Comparison of ENCODE assay signal across 8 cellular contexts in the genomic region with DNA sequence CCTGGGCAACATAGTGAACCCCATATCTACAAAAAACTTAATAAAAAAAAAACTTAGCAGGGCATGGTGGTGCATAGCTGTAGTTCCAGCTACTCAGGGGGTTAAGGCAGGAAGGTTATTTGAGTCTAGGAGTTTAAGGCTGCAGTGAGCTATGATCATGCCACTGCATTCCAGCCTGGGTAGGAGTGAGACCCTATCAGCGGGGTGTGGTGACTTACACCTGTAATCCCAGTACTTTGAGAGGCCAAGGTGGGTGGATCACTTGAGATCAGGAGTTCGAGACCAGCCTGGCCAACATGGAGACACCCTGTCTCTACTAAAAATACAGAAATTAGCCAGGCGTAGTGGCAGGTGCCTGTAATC.
DNase-seq lines count a peak whose midpoint lies in the region; ATAC-seq, FAIRE-seq and TF ChIP-seq lines count a peak whose summit lies in the region.
"Not testable (repeated sequence)": the region's sequence is repeated elsewhere in the genome, so short reads cannot be mapped to it uniquely, and the experiment has no call there.

No MANE protein-coding gene starts in this region.

- CTCF ChIA-PET in Caco-2 (lab: Charles Lee); HepG2 (lab: Yijun Ruan, JAX; ENCODE audit: low intra/inter-chr PET ratio, low total read pairs): not testable (repeated sequence)

- H3K4me3 Mint-ChIP-seq in Caco-2 (ENCODE audit: unreplicated experiment), result peak overlapping the region; percentile 67
- not testable (repeated sequence) for H3K4me3 Mint-ChIP-seq in nephron progenitor cell

- H3K9ac ChIP-seq in HepG2 (ENCODE audit: insufficient read depth, low read depth, low read length), result peak overlapping the region; percentile 76
- not testable (repeated sequence) for H3K9ac ChIP-seq in mesendoderm (ENCODE audit: low read length)

- H3K4me2 ChIP-seq in HepG2 (ENCODE audit: low read depth, low read length), result peak overlapping the region; percentile 58
- H3K4me2 ChIP-seq in mesendoderm (ENCODE audit: low read length), result not testable (repeated sequence)

- POLR2A ChIA-PET in Caco-2 (lab: Charles Lee), result not testable (repeated sequence)
- POLR2A ChIA-PET in HepG2 (lab: Yijun Ruan, JAX), result interaction anchor here (0.9 to 2.0 kb wide), 6 partner anchors 9 to 235 kb away, joined by 5 to 13 read pairs (median 7); a partner anchor contains a TSS

- H3K27me3 Mint-ChIP-seq in Caco-2 (ENCODE audit: insufficient read depth, unreplicated experiment); nephron progenitor cell (ENCODE audit: low read depth, poor library complexity): not testable (repeated sequence)

- in situ Hi-C loops in HepG2 (cut with HindIII; ENCODE audit: extremely low pct_ligation_motif_present, low pct_unique_long_range_greater_than_20kb), result loop anchor here (5.0 kb wide), 1 partner anchor 65 kb away; a partner anchor contains a TSS

- not testable (repeated sequence) for H4K8ac ChIP-seq in mesendoderm (ENCODE audit: low read depth, low read length)

- H3K56ac ChIP-seq in mesendoderm (ENCODE audit: low read length), result not testable (repeated sequence)

- peaks cover 41% of the 10 kb centered on the region for H3K9me3 Mint-ChIP-seq in Caco-2 (ENCODE audit: unreplicated experiment)
- not testable (repeated sequence) for H3K9me3 Mint-ChIP-seq in nephron progenitor cell

- not testable (repeated sequence) for H3K79me2 ChIP-seq in HepG2 (ENCODE audit: insufficient read depth, low read length); mesendoderm (ENCODE audit: control insufficient read depth, insufficient read depth, low read length)

- H3K36me3 Mint-ChIP-seq in Caco-2 (ENCODE audit: insufficient read depth, unreplicated experiment), result peaks cover 22% of the 10 kb centered on the region
- H3K36me3 Mint-ChIP-seq in nephron progenitor cell (ENCODE audit: low read depth), result not testable (repeated sequence)

- peak overlapping the region; percentile 55 for H3K4ac ChIP-seq in mesendoderm (ENCODE audit: low read depth, low read length)

- not testable (repeated sequence) for H3K23ac ChIP-seq in mesendoderm (ENCODE audit: low read length)

- H4K5ac ChIP-seq in mesendoderm (ENCODE audit: low read length), result not testable (repeated sequence)

- peak overlapping the region; percentile 23 for H3K18ac ChIP-seq in mesendoderm (ENCODE audit: low read length)

- peaks cover 37% of the 10 kb centered on the region for H3K9me3 ChIP-seq in Caco-2
- not testable (repeated sequence) for H3K9me3 ChIP-seq in body of pancreas; HepG2 (ENCODE audit: low read length); pancreas; upper lobe of right lung

- intact Hi-C loops in Caco-2 (cut with micrococcal nuclease; ENCODE audit: unreplicated experiment), result loop anchor here (2.0 to 10.0 kb wide), 4 partner anchors 64 to 445 kb away; a partner anchor contains a TSS
- intact Hi-C loops in body of pancreas (cut with DNase I); pancreas (cut with DNase I); upper lobe of right lung (cut with DNase I): not testable (repeated sequence)
- intact Hi-C loops in HepG2 (cut with micrococcal nuclease; ENCODE audit: unreplicated experiment), result loop anchor here (2.0 kb wide), 1 partner anchor 62 kb away; no protein-coding TSS in a partner anchor

- H3K27ac Mint-ChIP-seq in Caco-2 (ENCODE audit: unreplicated experiment) (peak overlapping the region; percentile 97), nephron progenitor cell (peak overlapping the region; percentile 39)

- H4K20me1 ChIP-seq in HepG2 (ENCODE audit: insufficient read depth, low read length), result not testable (repeated sequence)

- H2AK5ac ChIP-seq in mesendoderm (ENCODE audit: low read length), result not testable (repeated sequence)

- not testable (repeated sequence) for H3K79me1 ChIP-seq in mesendoderm (ENCODE audit: low read length)

- TF ChIP-seq RAD21 in HepG2 (CRISPR knock-in tag; IDR thresholded peaks at IDR 0.05), result not testable (repeated sequence)

- H3K4me1 ChIP-seq in Caco-2 (peaks cover 15% of the 10 kb centered on the region), body of pancreas (peaks cover 14% of the 10 kb centered on the region), HepG2 (ENCODE audit: insufficient read depth, low read length) (peaks cover 83% of the 10 kb centered on the region), pancreas (peaks cover 5 to 10% (median 9%) of the 10 kb centered on the region in 3 donors)
- not testable (repeated sequence) for H3K4me1 ChIP-seq in mesendoderm (ENCODE audit: control insufficient read depth, low read depth, low read length); upper lobe of right lung

- not testable (repeated sequence) for H2BK15ac ChIP-seq in mesendoderm (replicated peaks; ENCODE audit: low read depth)

- not testable (repeated sequence) for H2BK5ac ChIP-seq in mesendoderm (ENCODE audit: low read length)

- not testable (repeated sequence) for TF ChIP-seq POLR2A in body of pancreas (IDR thresholded peaks at IDR 0.05); HepG2 (IDR thresholded peaks at IDR 0.05; ENCODE audit: insufficient read depth in 1 of 2, low read depth in 2 of 2, low read length in 2 of 2)

- TF ChIP-seq EP300 in HepG2 (IDR thresholded peaks at IDR 0.05; ENCODE audit: low read depth in 2 of 2, low read length in 2 of 2); HepG2 (CRISPR knock-in tag; IDR thresholded peaks at IDR 0.05; ENCODE audit: borderline replicate concordance): not testable (repeated sequence)

- peak overlapping the region; percentile 71 for H3K27ac ChIP-seq in VCaP
- peak overlapping the region in 3 of 4 donors; percentile 45 to 62 (median 48) for H3K27ac ChIP-seq in body of pancreas
- H3K27ac ChIP-seq in HepG2 (ENCODE audit: extremely low read length, insufficient read depth, low read length), result peak overlapping the region; percentile 100
- not testable (repeated sequence) for H3K27ac ChIP-seq in mesendoderm (ENCODE audit: low read depth, low read length)
- peak overlapping the region in 3 of 4 donors; percentile 42 to 63 (median 50) for H3K27ac ChIP-seq in pancreas
- H3K27ac ChIP-seq in upper lobe of right lung, result peak overlapping the region; percentile 21

- H2AFZ ChIP-seq in HepG2 (ENCODE audit: low read length), result not testable (repeated sequence)

- not testable (repeated sequence) for DNase-seq in Caco-2; body of pancreas; HepG2 (ENCODE audit: low spot score); mesendoderm; nephron progenitor cell; pancreas; upper lobe of right lung

- WGBS in body of pancreas, 2 donors, result 93 to 100% methylated on average over 3 of the region's 3 CpGs
- WGBS in HepG2 (ENCODE audit: low lambda C conversion rate), result 98% methylated on average over 3 of the region's 3 CpGs
- no CpG with 5 or more reads among the region's 3 CpGs for WGBS in mesendoderm (ENCODE audit: extremely low coverage, insufficient coverage, low lambda C conversion rate)
- WGBS in pancreas, 2 donors, result 95 to 97% methylated on average over 3 of the region's 3 CpGs

- not testable (repeated sequence) for H3K27me3 ChIP-seq in Caco-2 (replicated peaks; ENCODE audit: control insufficient read depth, insufficient read depth, low read length); body of pancreas; HepG2 (ENCODE audit: control insufficient read depth in 1 of 2, insufficient read depth in 2 of 2, low read length in 2 of 2); mesendoderm (ENCODE audit: insufficient read depth, low read length, poor library complexity); pancreas; upper lobe of right lung

- BruUV-seq in Caco-2 (replicated peaks; lab: Mats Ljungman, UMichigan); HepG2 (replicated peaks; lab: Mats Ljungman, UMichigan): not testable (repeated sequence)

- ATAC-seq in body of pancreas, pancreas, upper lobe of right lung: not testable (repeated sequence)
- peak; percentile 15; the same call in 2 of the 3 replicates for ATAC-seq in HepG2

- not testable (repeated sequence) for TF ChIP-seq CTCF in Caco-2 (IDR thresholded peaks at IDR 0.05; ENCODE audit: insufficient read depth in 1 of 2, low read depth in 1 of 2, low read length in 1 of 2, severe bottlenecking in 1 of 2, unreplicated experiment in 1 of 2); VCaP (conservative IDR thresholded peaks at IDR 0.05); body of pancreas (IDR thresholded peaks at IDR 0.05); HepG2 (CRISPR knock-in tag; IDR thresholded peaks at IDR 0.05); nephron progenitor cell (IDR thresholded peaks at IDR 0.05); pancreas (IDR thresholded peaks at IDR 0.05); upper lobe of right lung (IDR thresholded peaks at IDR 0.05)

- not testable (repeated sequence) for FAIRE-seq in HepG2 (lab: Jason Lieb, UNC); pancreas (lab: Jason Lieb, UNC)

- not testable (repeated sequence) for H3K36me3 ChIP-seq in Caco-2 (ENCODE audit: control insufficient read depth, insufficient read depth, low read length); body of pancreas (replicated peaks in 1 of 2; ENCODE audit: insufficient read depth in 1 of 2, low read depth in 2 of 2); HepG2 (replicated peaks in 1 of 2; ENCODE audit: control insufficient read depth in 1 of 2, insufficient read depth in 2 of 2, low read length in 2 of 2); mesendoderm (ENCODE audit: control insufficient read depth, insufficient read depth, low read length); pancreas; upper lobe of right lung

- H3K4me3 ChIP-seq in Caco-2 (ENCODE audit: low read depth, low read length); body of pancreas; mesendoderm (ENCODE audit: low read length); pancreas; upper lobe of right lung: not testable (repeated sequence)
- peak overlapping the region in 1 of 3 experiments; percentile 30; a peak in 1 of 6 replicates for H3K4me3 ChIP-seq in HepG2 (replicated peaks in 1 of 3; ENCODE audit: insufficient read depth in 1 of 3, low read depth in 2 of 3, low read length in 3 of 3)

- peaks cover 23% of the 10 kb centered on the region for H3K4me1 Mint-ChIP-seq in Caco-2 (ENCODE audit: low read depth, unreplicated experiment)
- not testable (repeated sequence) for H3K4me1 Mint-ChIP-seq in nephron progenitor cell

- H2BK120ac ChIP-seq in mesendoderm (ENCODE audit: low read depth, low read length), result not testable (repeated sequence)
